ENCODE assay signal across 8 cellular contexts in genomic region chrX:43949669-43950068, GRCh38. TPM values are rescaled to one million over a fixed set of nuclear protein-coding genes. Genes with fewer than 3 reads are reported as not detected.
DNase-seq lines count a peak whose midpoint lies in the region; ATAC-seq and TF ChIP-seq lines count a peak whose summit lies in the region.

No MANE protein-coding gene starts in this region.

- no peak for ATAC-seq in GM18520 (IDR thresholded peaks at IDR 0.05; ENCODE audit: unreplicated experiment)

- H3K4me3 ChIP-seq in ascending aorta: no peak overlapping the region

- H3K27ac ChIP-seq in ascending aorta (no peak overlapping the region), layer of hippocampus (ENCODE audit: low read depth, low read length) (peak overlapping the region; percentile 6)

- no peaks in the 10 kb centered on the region for H3K4me1 ChIP-seq in ascending aorta

- H3K36me3 ChIP-seq in ascending aorta: no peaks in the 10 kb centered on the region

- no peaks in the 10 kb centered on the region for H3K9me3 ChIP-seq in ascending aorta

- intact Hi-C loops in ascending aorta (cut with DNase I): no loop called here

- H3K27me3 ChIP-seq in ascending aorta (no peaks in the 10 kb centered on the region), layer of hippocampus (ENCODE audit: control insufficient read depth, insufficient read depth, low read length) (no peaks in the 10 kb centered on the region)

- DNase-seq in NOMO-1 treated with DMSO at 0.1 percent for 48 hours (lab: John Stamatoyannopoulos, UW; ENCODE audit: unreplicated experiment) (peak; percentile 15), ascending aorta (ENCODE audit: low spot score in 2 of 2) (no peak), amniotic stem cell (lab: John Stamatoyannopoulos, UW) (no peak), DMS79 (lab: John Stamatoyannopoulos, UW) (no peak)
- DNase-seq in stimulated activated CD8-positive, alpha-beta memory T cell treated with anti-CD3 and anti-CD28 coated beads, Interleukin-15, amount 100 ng/mL, for 48 hours (ENCODE audit: low read depth in 2 of 2): peak; percentile 5

- 0 out of 2 replicates have a peak, but pooled peaks have one; percentile 31 for TF ChIP-seq CTCF in GM12874 (IDR thresholded peaks at IDR 0.05; ENCODE audit: insufficient read depth, low read depth, low read length)
- peak in 2 of 3 experiments; percentile 27 to 36 for TF ChIP-seq CTCF in ascending aorta (IDR thresholded peaks at IDR 0.05)

RNA-seq across cellular contexts. Expression of gene NDP, which starts 23.5 kb away (rescaled TPM):
- not detected for total RNA-seq in ascending aorta

Comparison
In these comparisons a context has a peak if more than half of its experiments do, and no peak if none do; other contexts are left out.
1. DNase-seq: peak in NOMO-1 treated with DMSO at 0.1 percent for 48 hours (single experiment) and stimulated activated CD8-positive, alpha-beta memory T cell treated with anti-CD3 and anti-CD28 coated beads, Interleukin-15, amount 100 ng/mL, for 48 hours (2 of 2); none in ascending aorta (0 of 2), amniotic stem cell (single experiment) and DMS79 (single experiment).